Comparison of ENCODE assay signal across 8 cellular contexts in the genomic region with DNA sequence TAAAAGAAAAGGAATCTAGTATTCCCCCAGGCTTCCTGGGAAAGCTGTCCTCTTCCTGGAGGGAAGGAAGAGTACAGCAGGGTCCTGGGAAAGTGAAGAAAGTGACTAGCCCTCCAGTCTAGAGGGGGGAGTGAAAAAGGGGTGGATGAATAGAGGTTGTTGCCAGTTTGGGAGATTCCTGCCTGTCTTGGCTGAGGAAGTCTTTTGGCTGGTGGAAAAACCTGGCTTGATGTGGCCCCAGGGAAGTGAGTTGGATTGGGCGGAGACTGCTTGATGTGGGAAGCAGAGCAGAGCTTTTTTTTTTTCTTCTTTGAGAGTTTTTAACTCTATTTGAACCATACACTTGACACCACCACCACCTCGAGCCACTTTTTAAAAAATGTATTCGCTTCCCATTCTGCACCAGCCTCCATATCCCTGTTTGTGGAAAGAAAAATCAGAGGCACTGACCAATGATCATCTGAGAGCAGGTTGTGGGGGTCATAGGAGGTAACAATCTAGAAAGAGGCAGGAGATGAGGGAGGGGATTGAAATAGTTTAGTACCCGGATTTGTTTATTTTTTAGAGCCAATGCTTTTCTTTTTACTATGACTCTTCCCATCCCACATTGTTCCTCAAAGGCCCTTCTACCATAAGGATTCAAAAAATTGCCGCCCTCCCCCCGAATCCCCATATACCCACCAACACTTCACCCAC. TPM values are rescaled to one million over a fixed set of nuclear protein-coding genes. Genes with fewer than 3 reads are reported as not detected.
DNase-seq lines count a peak whose midpoint lies in the region; ATAC-seq, FAIRE-seq and TF ChIP-seq lines count a peak whose summit lies in the region.

No MANE protein-coding gene starts in this region.

- H3K27ac Mint-ChIP-seq in CD4-positive, alpha-beta T cell, result peak overlapping the region; percentile 81

- H3K4me3 ChIP-seq in bronchial epithelial cell (ENCODE audit: low read depth, low read length) (peak overlapping the region; percentile 61), stomach (peak overlapping the region; percentile 79 to 89 (median 84))

- CTCF ChIA-PET in CD4-positive, alpha-beta T cell (lab: Charles Lee), result interaction anchor here (1.4 to 2.0 kb wide), 2 partner anchors 11 to 20 kb away, joined by 4 to 12 read pairs; no protein-coding TSS in a partner anchor

- POLR2A ChIA-PET in CD4-positive, alpha-beta T cell (lab: Charles Lee), result interaction anchor here (0.6 to 1.6 kb wide), 3 partner anchors 11 to 211 kb away, joined by 3 to 4 read pairs (median 4); a partner anchor contains a TSS

- no peaks in the 10 kb centered on the region for H3K9me3 ChIP-seq in CD4-positive, alpha-beta T cell (ENCODE audit: control insufficient read depth, low read length)
- H3K9me3 ChIP-seq in stomach, result no peaks in the 10 kb centered on the region

- H3K36me3 ChIP-seq in bronchial epithelial cell (ENCODE audit: control insufficient read depth, insufficient read depth, low read length) (no peaks in the 10 kb centered on the region), stomach (peaks cover 23 to 65% (median 60%) of the 10 kb centered on the region in 4 donors)

- peak overlapping the region; percentile 52 for H3K27ac ChIP-seq in CD4-positive, alpha-beta T cell (ENCODE audit: low read depth, low read length)
- peak overlapping the region; percentile 82 to 95 (median 90) for H3K27ac ChIP-seq in stomach

- peak overlapping the region; percentile 92 for H3K4me3 Mint-ChIP-seq in CD4-positive, alpha-beta T cell

- H3K4me1 Mint-ChIP-seq in CD4-positive, alpha-beta T cell (ENCODE audit: low read depth), result peaks cover 32% of the 10 kb centered on the region

- H3K27me3 Mint-ChIP-seq in CD4-positive, alpha-beta T cell, result no peaks in the 10 kb centered on the region

- TF ChIP-seq EP300 in stomach (IDR thresholded peaks at IDR 0.05), result no peak

- no peaks in the 10 kb centered on the region for H3K27me3 ChIP-seq in CD4-positive, alpha-beta T cell (ENCODE audit: control insufficient read depth, insufficient read depth, low read length)
- H3K27me3 ChIP-seq in bronchial epithelial cell (ENCODE audit: control insufficient read depth, insufficient read depth, low read length) (no peaks in the 10 kb centered on the region), stomach (peaks cover 0 to 9% (median 0%) of the 10 kb centered on the region in 3 donors)

- no peaks in the 10 kb centered on the region for H3K9me3 Mint-ChIP-seq in CD4-positive, alpha-beta T cell

- no peak for ATAC-seq in CD4-positive, alpha-beta T cell (ENCODE audit: poor library complexity)
- peak; percentile 20 for ATAC-seq in left colon

- intact Hi-C loops in CD4-positive, alpha-beta T cell (cut with DNase I, micrococcal nuclease), result no loop called here
- intact Hi-C loops in left colon (cut with DNase I, micrococcal nuclease) (no loop called here), stomach (cut with DNase I; ENCODE audit: low total_unique reads) (no loop called here)

- no peak for DNase-seq in CD4-positive, alpha-beta T cell
- peak; percentile 9 for DNase-seq in LoVo (ENCODE audit: low spot score)
- DNase-seq in bronchial epithelial cell (ENCODE audit: low read depth), result peak; percentile 67
- peak in 1 of 2 donors; percentile 58 for DNase-seq in left colon
- DNase-seq in stomach, result no peak
- DNase-seq in NCI-H1048 (lab: John Stamatoyannopoulos, UW), result no peak
- DNase-seq in activated CD4-positive, alpha-beta T cell treated with anti-CD3 and anti-CD28 coated beads for 48 hours, result no peak
- DNase-seq in NCI-H524 (lab: John Stamatoyannopoulos, UW), result no peak

- WGBS in stomach, 5 donors, result 15 to 24% (median 22%) methylated on average over 6 of the region's 6 CpGs

- H3K4me1 ChIP-seq in stomach, result peaks cover 6 to 37% (median 27%) of the 10 kb centered on the region in 4 donors

- FAIRE-seq in bronchial epithelial cell (lab: Jason Lieb, UNC), result peak; percentile 60

- peaks cover 48% of the 10 kb centered on the region for H3K36me3 Mint-ChIP-seq in CD4-positive, alpha-beta T cell (ENCODE audit: low read depth)

- TF ChIP-seq POLR2A in stomach (IDR thresholded peaks at IDR 0.05), result no peak

- no peak for TF ChIP-seq CTCF in CD4-positive, alpha-beta T cell (IDR thresholded peaks at IDR 0.05)
- TF ChIP-seq CTCF in bronchial epithelial cell (IDR thresholded peaks at IDR 0.05; ENCODE audit: insufficient read depth, low read length, severe bottlenecking), result no peak
- TF ChIP-seq CTCF in stomach (IDR thresholded peaks at IDR 0.05), result no peak

RNA-seq across cellular contexts. Expression of a gene that starts 0.7 kb away (rescaled TPM):
- total RNA-seq in CD4-positive, alpha-beta T cell, result 10 to 100 TPM; 28.6 to 29.4 TPM
- total RNA-seq in bronchial epithelial cell (1.5 and 3.7 TPM in 2 replicates), left colon (10 to 100 TPM in 1 of 2 donors, 1 to 10 TPM in 1; 3.7 to 10.2 TPM), stomach (10 to 100 TPM in 3 of 5 donors, 1 to 10 TPM in 2; 5.2 to 49.6 (median 14.3) TPM)
- 10 to 100 TPM; 14.6 to 26.9 (median 17.1) TPM for polyA plus RNA-seq in stomach

RNA-seq across cellular contexts. Expression of a gene that starts 7.3 kb away (rescaled TPM):
- total RNA-seq in CD4-positive, alpha-beta T cell, result under 1 TPM; 0.25 to 0.27 TPM
- total RNA-seq in bronchial epithelial cell (0.26 and 0.53 TPM in 2 replicates), left colon (10 to 100 TPM in 1 of 2 donors, 1 to 10 TPM in 1; 3.1 to 14.9 TPM), stomach (100 to 1,000 TPM in 1 of 5 donors, 10 to 100 TPM in 4; 18.7 to 220 (median 31.8) TPM)
- polyA plus RNA-seq in stomach, result 10 to 100 TPM; 22.5 to 48.4 (median 24.8) TPM

RNA-seq across cellular contexts. Expression of a gene that starts 12.9 kb away (rescaled TPM):
- total RNA-seq in CD4-positive, alpha-beta T cell, result 10 to 100 TPM; 15.1 to 17.3 TPM
- total RNA-seq in bronchial epithelial cell (38.4 and 46.3 TPM in 2 replicates), left colon (10 to 100 TPM; 63.5 to 67.9 TPM), stomach (100 to 1,000 TPM in 1 of 5 donors, 10 to 100 TPM in 4; 15.9 to 116 (median 46.1) TPM)
- 10 to 100 TPM; 14.1 to 39.7 (median 20.1) TPM for polyA plus RNA-seq in stomach

RNA-seq across cellular contexts. Expression of a gene that starts 29.1 kb away (rescaled TPM):
- total RNA-seq in CD4-positive, alpha-beta T cell, result not detected
- total RNA-seq in bronchial epithelial cell, result 0.13 TPM in 1 of 2 replicates, not detected in the other
- under 1 TPM; 0.34 to 0.98 TPM for total RNA-seq in left colon
- 1 to 10 TPM in 1 of 5 donors, not detected in 4; 1.1 TPM for total RNA-seq in stomach
- under 1 TPM; 0.31 to 0.75 (median 0.60) TPM for polyA plus RNA-seq in stomach

RNA-seq across cellular contexts. Expression of a gene that starts 54.1 kb away (rescaled TPM):
- total RNA-seq in CD4-positive, alpha-beta T cell, result under 1 TPM; 0.39 to 0.47 TPM
- under 0.01 and 0.26 TPM in 2 replicates for total RNA-seq in bronchial epithelial cell
- 1 to 10 TPM in 1 of 2 donors, under 1 TPM in 1; 0.85 to 1.3 TPM for total RNA-seq in left colon
- 1 to 10 TPM in 4 of 5 donors, not detected in 1; 1.3 to 2.3 (median 1.6) TPM for total RNA-seq in stomach
- polyA plus RNA-seq in stomach, result under 1 TPM; 0.19 to 0.40 (median 0.31) TPM

Comparison
In these comparisons a context has a peak if more than half of its experiments do, and no peak if none do; other contexts are left out.
1. DNase-seq: peak in LoVo (single experiment) and bronchial epithelial cell (single experiment); none in CD4-positive, alpha-beta T cell (0 of 10), stomach (single experiment), NCI-H1048 (single experiment), activated CD4-positive, alpha-beta T cell treated with anti-CD3 and anti-CD28 coated beads for 48 hours (single experiment) and NCI-H524 (0 of 2).